ENCODE assay signal across 13 cellular contexts in the genomic region with DNA sequence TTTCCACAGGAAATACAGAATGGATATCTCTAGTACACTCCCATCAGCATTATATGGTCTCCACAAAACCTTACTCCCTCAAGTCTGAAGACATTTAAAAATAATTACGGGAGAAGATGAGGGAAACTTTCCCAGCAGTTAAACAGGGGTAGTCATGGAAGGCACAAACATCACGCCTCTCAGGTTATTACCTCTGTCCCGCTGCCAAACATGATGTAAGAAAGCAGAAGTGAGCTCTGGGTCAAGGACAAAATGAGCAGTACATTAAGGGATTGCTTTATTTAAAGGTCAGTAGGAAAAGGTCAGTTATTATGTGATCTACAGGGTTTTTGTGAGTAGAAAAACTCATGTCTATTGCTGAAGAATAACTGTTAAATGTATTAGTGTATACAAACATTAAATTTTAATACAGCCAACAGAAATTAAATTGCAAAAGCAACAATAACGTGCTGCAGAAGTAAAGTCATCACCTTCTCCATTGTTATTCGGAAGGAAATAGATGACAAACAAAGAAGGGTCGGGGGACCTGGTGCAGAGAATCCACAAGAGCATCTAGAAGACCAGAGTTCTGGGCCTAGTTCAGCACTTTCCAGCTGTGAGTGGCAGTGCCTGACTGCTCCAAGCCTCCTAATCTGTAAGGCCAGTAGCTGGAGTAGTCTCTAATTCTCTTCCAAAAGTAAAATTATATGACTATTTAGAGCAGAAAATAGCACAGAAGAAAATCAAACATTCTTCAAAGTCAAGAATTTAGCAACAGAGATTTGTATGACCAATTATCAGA.
A peak's percentile ranks its signal among the peaks of the same experiment; 100 is the strongest.
DNase-seq lines count a peak whose midpoint lies in the region; TF ChIP-seq lines count a peak whose summit lies in the region.
"Had no signal": no experiment of that assay in that cellular context is flagged by ENCODE, and none has a peak within 500 bp of the region (broad histone marks: within the 10 kb centered on the region; RNA-seq: fewer than 3 reads in every experiment).

No MANE protein-coding gene starts in this region.

- H3K9me3 ChIP-seq in breast epithelium (no peaks in the 10 kb centered on the region), subcutaneous abdominal adipose tissue (ENCODE audit: control insufficient read depth in 5 of 5, low read length in 5 of 5) (no peaks in the 10 kb centered on the region)

- no peak for TF ChIP-seq CTCF in breast epithelium (IDR thresholded peaks at IDR 0.05)

- TF ChIP-seq POLR2A in breast epithelium (IDR thresholded peaks at IDR 0.05): no peak

- intact Hi-C loops in breast epithelium (cut with DNase I; ENCODE audit: low total_unique reads): no loop called here

- H3K36me3 ChIP-seq in breast epithelium (no peaks in the 10 kb centered on the region), subcutaneous abdominal adipose tissue (ENCODE audit: control insufficient read depth in 5 of 5, insufficient read depth in 5 of 5, low read length in 5 of 5) (no peaks in the 10 kb centered on the region)

- DNase-seq in DMS 273 (lab: John Stamatoyannopoulos, UW; ENCODE audit: unreplicated experiment) (peak; percentile 6), DMS 273 treated with DMSO at 0.1 percent for 48 hours (lab: John Stamatoyannopoulos, UW) (no peak), breast epithelium (ENCODE audit: low spot score in 2 of 2) (no peak), lung microvascular endothelial cell (ENCODE audit: low read depth in 2 of 2) (peak; percentile 56 to 67), NCI-H526 (lab: John Stamatoyannopoulos, UW) (no peak), NK-92 (lab: John Stamatoyannopoulos, UW; ENCODE audit: unreplicated experiment) (no peak)
- DNase-seq in stimulated activated CD4-positive, alpha-beta T cell treated with anti-CD3 and anti-CD28 coated beads, Interleukin-2, amount 100 ng/mL, for 24 hours: no peak
- DNase-seq: 8988T; activated T-cell treated with anti-CD3 and anti-CD28 coated beads, Interleukin-2, amount 50 U/mL, for 4 hours; EL; NCI-H1105 treated with DMSO at 0.1 percent for 48 hours; stimulated activated CD4-positive, alpha-beta T cell treated with anti-CD3 and anti-CD28 coated beads, Interleukin-4, amount 100 ng/mL, for 1 hour had no signal

- peak overlapping the region; percentile 34 to 57 for H3K27ac ChIP-seq in breast epithelium
- peak overlapping the region; percentile 54 for H3K27ac ChIP-seq in subcutaneous abdominal adipose tissue (ENCODE audit: low read depth, low read length)

- no peak overlapping the region for H3K4me3 ChIP-seq in breast epithelium
- H3K4me3 ChIP-seq in subcutaneous abdominal adipose tissue (ENCODE audit: low read depth in 1 of 5, low read length in 5 of 5): no peak overlapping the region

- H3K27me3 ChIP-seq in breast epithelium (no peaks in the 10 kb centered on the region), subcutaneous abdominal adipose tissue (ENCODE audit: control insufficient read depth in 5 of 5, insufficient read depth in 4 of 5, low read length in 5 of 5) (no peaks in the 10 kb centered on the region)

- H3K4me1 ChIP-seq in breast epithelium (peaks cover 0 to 8% of the 10 kb centered on the region in 2 donors), subcutaneous abdominal adipose tissue (ENCODE audit: control insufficient read depth in 5 of 5, insufficient read depth in 5 of 5, low read length in 5 of 5) (peaks cover 0 to 19% (median 0%) of the 10 kb centered on the region in 5 donors)

- H3K9ac ChIP-seq in subcutaneous abdominal adipose tissue (ENCODE audit: low read length in 5 of 5): no peak overlapping the region

Comparison
In these comparisons a context has a peak if more than half of its experiments do, and no peak if none do; other contexts are left out.
1. DNase-seq: peak in DMS 273 (single experiment) and lung microvascular endothelial cell (2 of 2); none in DMS 273 treated with DMSO at 0.1 percent for 48 hours (single experiment), breast epithelium (0 of 2), stimulated activated CD4-positive, alpha-beta T cell treated with anti-CD3 and anti-CD28 coated beads, Interleukin-2, amount 100 ng/mL, for 24 hours (0 of 2), NCI-H526 (0 of 2) and NK-92 (single experiment).